In the genomic region with DNA sequence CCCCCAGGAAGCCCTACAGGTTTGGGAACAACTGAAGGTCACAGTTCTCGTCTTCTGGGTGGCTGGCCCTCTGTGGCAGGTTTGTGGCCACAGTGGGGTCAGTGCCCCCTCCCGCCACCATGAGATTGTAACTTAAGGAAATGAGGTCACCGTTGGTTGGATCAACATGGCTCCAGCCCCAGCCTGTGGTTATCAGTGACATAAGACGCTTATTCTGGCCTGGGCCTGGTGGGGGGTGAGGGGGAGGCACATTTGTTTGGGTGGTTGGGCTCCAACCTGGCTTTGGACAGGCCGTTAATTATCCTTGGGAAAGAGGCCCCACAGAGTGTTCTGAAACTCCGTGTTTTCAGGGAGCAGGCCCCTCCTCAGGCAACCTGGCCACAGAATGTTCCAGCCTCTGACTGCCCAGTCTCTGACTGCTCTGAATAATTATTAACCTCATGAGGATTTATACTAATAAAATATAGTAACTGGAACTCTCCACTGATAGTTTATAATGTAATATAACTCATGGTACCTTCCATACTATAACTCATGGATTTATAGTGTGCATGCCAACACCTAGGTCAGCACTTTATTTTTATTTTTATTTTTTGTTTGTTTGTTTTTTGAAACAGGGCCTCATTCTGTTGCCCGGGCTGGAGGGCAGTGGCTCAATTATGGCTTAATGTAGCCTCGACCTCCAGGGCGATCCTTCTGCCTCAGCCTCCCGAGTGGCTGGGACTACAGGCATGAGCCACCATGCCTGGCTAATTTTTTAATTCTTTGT, we compare ENCODE assay signal across 10 cellular contexts. TPM values are rescaled to one million over a fixed set of nuclear protein-coding genes. Genes with fewer than 3 reads are reported as not detected.
A peak's percentile ranks its signal among the peaks of the same experiment; 100 is the strongest.
DNase-seq lines count a peak whose midpoint lies in the region; TF ChIP-seq lines count a peak whose summit lies in the region.
"Had no signal": no experiment of that assay in that cellular context is flagged by ENCODE, and none has a peak within 500 bp of the region (broad histone marks: within the 10 kb centered on the region; RNA-seq: fewer than 3 reads in every experiment).

No MANE protein-coding gene starts in this region.

- H3K27ac ChIP-seq in adrenal gland (peak overlapping the region; percentile 91 to 97 (median 94)), Karpas-422 (ENCODE audit: low read length) (no peak overlapping the region)
- no peak overlapping the region for H3K27ac ChIP-seq in CD8-positive, alpha-beta memory T cell (ENCODE audit: low read depth, low read length)

- POLR2A ChIA-PET in CD8-positive, alpha-beta memory T cell (lab: Charles Lee) = no interaction called here

- H3K4me3 Mint-ChIP-seq in CD8-positive, alpha-beta memory T cell = no peak overlapping the region

- H3K9me3 Mint-ChIP-seq in CD8-positive, alpha-beta memory T cell = no peaks in the 10 kb centered on the region

- H3K4me1 ChIP-seq in adrenal gland (replicated peaks in 1 of 2) (peaks cover 53 to 73% of the 10 kb centered on the region in 2 donors), Karpas-422 (ENCODE audit: low read length) (no peaks in the 10 kb centered on the region)
- H3K4me1 ChIP-seq in CD8-positive, alpha-beta memory T cell (ENCODE audit: insufficient read depth, low read length) = peaks cover 3% of the 10 kb centered on the region

- H3K79me2 ChIP-seq in Karpas-422 (ENCODE audit: low read length) = no peaks in the 10 kb centered on the region

- H3K4me1 Mint-ChIP-seq in CD8-positive, alpha-beta memory T cell = peaks cover 0 to 8% (median 8%) of the 10 kb centered on the region in 3 donors

- CTCF ChIA-PET in CD8-positive, alpha-beta memory T cell (lab: Charles Lee) = no interaction called here

- no peaks in the 10 kb centered on the region for H3K9me2 ChIP-seq in Karpas-422 (replicated peaks; ENCODE audit: insufficient read depth, low read length)

- peaks cover 0 to 61% (median 12%) of the 10 kb centered on the region in 3 donors for H3K36me3 Mint-ChIP-seq in CD8-positive, alpha-beta memory T cell

- H2AFZ ChIP-seq in Karpas-422 (ENCODE audit: low read length) = no peak overlapping the region

- no peaks in the 10 kb centered on the region for H4K20me1 ChIP-seq in Karpas-422 (ENCODE audit: insufficient read depth, low read depth, low read length)

- no peak for TF ChIP-seq POLR2A in adrenal gland (IDR thresholded peaks at IDR 0.05)

- 48 to 60% (median 57%) methylated on average over 10 of the region's 10 CpGs for WGBS in adrenal gland, 4 donors

- no peaks in the 10 kb centered on the region for H3K27me3 Mint-ChIP-seq in CD8-positive, alpha-beta memory T cell

- H3K9ac ChIP-seq in Karpas-422 (ENCODE audit: low read length) = no peak overlapping the region

- TF ChIP-seq CTCF in adrenal gland (IDR thresholded peaks at IDR 0.05) (no peak), retinal pigment epithelial cell (conservative IDR thresholded peaks at IDR 0.05; ENCODE audit: low read depth, low read length) (no peak)

- peak overlapping the region in 4 of 8 donors; percentile 9 to 58 (median 46) for H3K27ac Mint-ChIP-seq in CD8-positive, alpha-beta memory T cell

- H3K4me3 ChIP-seq in adrenal gland = no peak overlapping the region
- H3K4me3 ChIP-seq in retinal pigment epithelial cell (ENCODE audit: low read length) = no peak overlapping the region
- H3K4me3 ChIP-seq in Karpas-422 (ENCODE audit: low read length) = no peak overlapping the region
- H3K4me3 ChIP-seq in CD8-positive, alpha-beta memory T cell (ENCODE audit: low read length) = no peak overlapping the region

- H3K4me2 ChIP-seq in Karpas-422 (ENCODE audit: low read depth, low read length, poor library complexity, severe bottlenecking) = no peak overlapping the region

- intact Hi-C loops in adrenal gland (cut with DNase I) = loop anchor here in 1 of 2 donors (10.0 kb wide), 1 partner anchor 126 kb away; a partner anchor contains a TSS

- in situ Hi-C loops in Caki2 (cut with HindIII; ENCODE audit: low pct_unique_long_range_greater_than_20kb, low sequenced_read_pairs) = loop anchor here (25.0 kb wide), 1 partner anchor 114 kb away; no protein-coding TSS in a partner anchor

- H3K36me3 ChIP-seq in adrenal gland (replicated peaks in 1 of 2) (peaks cover 0 to 30% of the 10 kb centered on the region in 2 donors), Karpas-422 (ENCODE audit: insufficient read depth, low read length) (no peaks in the 10 kb centered on the region)
- H3K36me3 ChIP-seq in CD8-positive, alpha-beta memory T cell (ENCODE audit: insufficient read depth, low read length) = no peaks in the 10 kb centered on the region

- DNase-seq in Caki2 (ENCODE audit: low read depth) = peak; percentile 97
- DNase-seq in adrenal gland = peak in 6 of 7 donors; percentile 65 to 91 (median 78)
- DNase-seq in hepatic stellate cell (ENCODE audit: low spot score) = peak; percentile 70
- peak; percentile 39 for DNase-seq in retinal pigment epithelial cell (ENCODE audit: low read depth)
- DNase-seq in NCI-H345 treated with DMSO at 0.1 percent for 48 hours (lab: John Stamatoyannopoulos, UW; ENCODE audit: unreplicated experiment) = no peak
- no peak for DNase-seq in Karpas-422
- no peak for DNase-seq in NCI-H748 (lab: John Stamatoyannopoulos, UW; ENCODE audit: unreplicated experiment)
- no peak for DNase-seq in CD8-positive, alpha-beta memory T cell
- DNase-seq: GF-D8, NCI-H446 treated with DMSO at 0.1 percent for 48 hours had no signal

- H3K9me3 ChIP-seq in adrenal gland (replicated peaks in 1 of 3) (no peaks in the 10 kb centered on the region), Karpas-422 (ENCODE audit: low read length) (no peaks in the 10 kb centered on the region)
- no peaks in the 10 kb centered on the region for H3K9me3 ChIP-seq in CD8-positive, alpha-beta memory T cell (ENCODE audit: low read length)

- no peaks in the 10 kb centered on the region for H3K27me3 ChIP-seq in adrenal gland
- no peaks in the 10 kb centered on the region for H3K27me3 ChIP-seq in Karpas-422 (ENCODE audit: low read length)
- no peaks in the 10 kb centered on the region for H3K27me3 ChIP-seq in CD8-positive, alpha-beta memory T cell (ENCODE audit: insufficient read depth, low read length, poor library complexity, severe bottlenecking)

RNA-seq across cellular contexts. Expression of a gene that starts 58.0 kb away (rescaled TPM):
- total RNA-seq in Caki2 (2014; rRNA removed; shearing (Covaris generic); ENCODE audit: low replicate concordance) = 269 and 272 TPM in 2 replicates
- 10 to 100 TPM; 11.9 to 58.8 (median 41.6) TPM for total RNA-seq in adrenal gland
- polyA plus RNA-seq in adrenal gland = 10 to 100 TPM; 28.5 to 94.8 (median 54.4) TPM
- total RNA-seq in Karpas-422 (2014; rRNA removed; shearing (Covaris generic); ENCODE audit: low replicate concordance) = 17.0 and 18.5 TPM in 2 replicates
- 10 to 100 TPM; 91.9 to 92.3 TPM for total RNA-seq in CD8-positive, alpha-beta memory T cell
- polyA plus RNA-seq in CD8-positive, alpha-beta memory T cell = 35.6 TPM

Comparison
In these comparisons a context has a peak if more than half of its experiments do, and no peak if none do; other contexts are left out.
1. DNase-seq: peak in Caki2 (single experiment), adrenal gland (6 of 7), hepatic stellate cell (single experiment) and retinal pigment epithelial cell (single experiment); none in NCI-H345 treated with DMSO at 0.1 percent for 48 hours (single experiment), Karpas-422 (single experiment), NCI-H748 (single experiment) and CD8-positive, alpha-beta memory T cell (0 of 5).
2. H3K27ac ChIP-seq: peak in adrenal gland (5 of 5); none in Karpas-422 (single experiment) and CD8-positive, alpha-beta memory T cell (single experiment).